1 cellular context compared by ENCODE assay signal in the genomic region with DNA sequence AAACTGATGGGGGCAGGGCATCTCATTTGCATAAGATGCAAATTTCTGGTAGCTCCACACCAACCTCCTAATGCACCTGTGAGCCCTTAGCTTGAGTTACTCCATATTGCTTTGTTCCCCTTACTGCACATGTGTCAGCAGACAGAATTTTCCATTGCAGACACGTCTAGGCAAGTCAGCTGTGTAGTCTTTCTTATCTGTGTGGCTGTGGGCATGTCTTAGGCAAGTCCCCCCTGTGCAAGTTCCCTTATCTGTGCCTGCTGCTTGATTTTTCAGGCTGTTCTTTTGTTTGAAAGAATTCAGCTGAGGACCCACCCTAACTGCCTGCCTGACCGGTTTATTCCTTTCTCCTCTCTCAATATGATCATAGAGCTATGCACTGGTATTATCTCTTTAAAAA.
TF ChIP-seq lines count a peak whose summit lies in the region.

No MANE protein-coding gene starts in this region.

TF ChIP-seq in GM12878, 131 proteins besides CTCF, POLR2A, EP300 and RAD21:
- TF ChIP-seq, protein P1, sequence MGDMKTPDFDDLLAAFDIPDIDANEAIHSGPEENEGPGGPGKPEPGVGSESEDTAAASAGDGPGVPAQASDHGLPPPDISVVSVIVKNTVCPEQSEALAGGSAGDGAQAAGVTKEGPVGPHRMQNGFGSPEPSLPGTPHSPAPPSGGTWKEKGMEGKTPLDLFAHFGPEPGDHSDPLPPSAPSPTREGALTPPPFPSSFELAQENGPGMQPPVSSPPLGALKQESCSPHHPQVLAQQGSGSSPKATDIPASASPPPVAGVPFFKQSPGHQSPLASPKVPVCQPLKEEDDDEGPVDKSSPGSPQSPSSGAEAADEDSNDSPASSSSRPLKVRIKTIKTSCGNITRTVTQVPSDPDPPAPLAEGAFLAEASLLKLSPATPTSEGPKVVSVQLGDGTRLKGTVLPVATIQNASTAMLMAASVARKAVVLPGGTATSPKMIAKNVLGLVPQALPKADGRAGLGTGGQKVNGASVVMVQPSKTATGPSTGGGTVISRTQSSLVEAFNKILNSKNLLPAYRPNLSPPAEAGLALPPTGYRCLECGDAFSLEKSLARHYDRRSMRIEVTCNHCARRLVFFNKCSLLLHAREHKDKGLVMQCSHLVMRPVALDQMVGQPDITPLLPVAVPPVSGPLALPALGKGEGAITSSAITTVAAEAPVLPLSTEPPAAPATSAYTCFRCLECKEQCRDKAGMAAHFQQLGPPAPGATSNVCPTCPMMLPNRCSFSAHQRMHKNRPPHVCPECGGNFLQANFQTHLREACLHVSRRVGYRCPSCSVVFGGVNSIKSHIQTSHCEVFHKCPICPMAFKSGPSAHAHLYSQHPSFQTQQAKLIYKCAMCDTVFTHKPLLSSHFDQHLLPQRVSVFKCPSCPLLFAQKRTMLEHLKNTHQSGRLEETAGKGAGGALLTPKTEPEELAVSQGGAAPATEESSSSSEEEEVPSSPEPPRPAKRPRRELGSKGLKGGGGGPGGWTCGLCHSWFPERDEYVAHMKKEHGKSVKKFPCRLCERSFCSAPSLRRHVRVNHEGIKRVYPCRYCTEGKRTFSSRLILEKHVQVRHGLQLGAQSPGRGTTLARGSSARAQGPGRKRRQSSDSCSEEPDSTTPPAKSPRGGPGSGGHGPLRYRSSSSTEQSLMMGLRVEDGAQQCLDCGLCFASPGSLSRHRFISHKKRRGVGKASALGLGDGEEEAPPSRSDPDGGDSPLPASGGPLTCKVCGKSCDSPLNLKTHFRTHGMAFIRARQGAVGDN (IDR thresholded peaks at IDR 0.05) = peak; percentile 38; the same call in 1 of the 2 replicates
- TF ChIP-seq BHLHE40 (IDR thresholded peaks at IDR 0.05; ENCODE audit: borderline replicate concordance in 1 of 2, low read depth in 2 of 2, low read length in 1 of 2) = no peak
- TF ChIP-seq CBX5 (IDR thresholded peaks at IDR 0.05; ENCODE audit: low read depth) = peak; percentile 72; the same call in 1 of the 2 replicates
- no peak for TF ChIP-seq BRCA1 (IDR thresholded peaks at IDR 0.05; ENCODE audit: low read depth, low read length)
- TF ChIP-seq ATF7 (IDR thresholded peaks at IDR 0.05; ENCODE audit: low read depth) = no peak
